Comparison of ENCODE assay signal across 2 cellular contexts in genomic region chr13:59568306-59568705, GRCh38.
TF ChIP-seq lines count a peak whose summit lies in the region.

No MANE protein-coding gene starts in this region.

TF ChIP-seq in GM23338, 12 proteins besides CTCF, POLR2A, EP300 and RAD21:
- TF ChIP-seq EZH2 (IDR thresholded peaks at IDR 0.05; ENCODE audit: low read depth, unreplicated experiment) (no peak), ETS1 (IDR thresholded peaks at IDR 0.05) (no peak), CREB1 (CRISPR knock-in tag; IDR thresholded peaks at IDR 0.05; ENCODE audit: low read depth) (no peak), POLR2AphosphoS5 (IDR thresholded peaks at IDR 0.05; ENCODE audit: low read depth) (no peak), ZNF331 (CRISPR knock-in tag; IDR thresholded peaks at IDR 0.05; ENCODE audit: low read depth) (no peak), EZH2phosphoT487 (IDR thresholded peaks at IDR 0.05; ENCODE audit: unreplicated experiment) (no peak), NANOG (IDR thresholded peaks at IDR 0.05; ENCODE audit: borderline replicate concordance) (no peak), ZNF462 (CRISPR knock-in tag; IDR thresholded peaks at IDR 0.05) (no peak), ZNF114 (CRISPR knock-in tag; IDR thresholded peaks at IDR 0.05) (no peak), JUNB (IDR thresholded peaks at IDR 0.05; ENCODE audit: unreplicated experiment) (no peak), STAT1 (IDR thresholded peaks at IDR 0.05; ENCODE audit: unreplicated experiment) (no peak), REST (IDR thresholded peaks at IDR 0.05; ENCODE audit: unreplicated experiment) (no peak)

TF ChIP-seq in H1, 55 proteins besides CTCF, POLR2A, EP300 and RAD21:
- TF ChIP-seq CTBP2 (IDR thresholded peaks at IDR 0.05; ENCODE audit: borderline replicate concordance, insufficient read depth, insufficient read length, low read length) (no peak), RNF2 (IDR thresholded peaks at IDR 0.05; ENCODE audit: borderline replicate concordance, low read depth, low read length, missing control alignments, poor library complexity, severe bottlenecking) (no peak), YY1 (IDR thresholded peaks at IDR 0.05; ENCODE audit: low read depth, low read length) (no peak), TAF1 (IDR thresholded peaks at IDR 0.05; ENCODE audit: low read depth, low read length) (no peak), PHF8 (conservative IDR thresholded peaks at IDR 0.05; ENCODE audit: low read depth, low read length) (no peak), EGR1 (IDR thresholded peaks at IDR 0.05; ENCODE audit: borderline replicate concordance, low read depth, low read length) (no peak)
